10 cellular contexts compared by ENCODE assay signal in the genomic region with DNA sequence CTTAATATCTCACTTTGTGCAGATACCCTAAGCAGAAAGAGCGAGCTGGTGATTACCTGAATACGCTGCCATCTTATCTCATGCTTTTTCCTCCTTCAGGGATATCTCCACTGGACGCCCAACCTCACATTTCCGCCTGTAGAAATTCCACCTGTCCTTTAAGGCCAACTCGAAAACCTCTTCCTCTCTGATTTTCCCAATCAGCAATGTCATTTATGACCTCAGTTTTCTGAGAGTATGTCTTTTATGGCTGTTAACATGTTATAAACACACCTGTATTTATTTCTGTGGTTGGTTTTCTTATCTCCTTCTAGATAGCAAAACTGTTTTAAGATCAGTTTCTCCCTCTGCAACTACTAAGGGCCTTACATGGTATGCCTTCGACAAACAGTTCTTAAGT. TPM values are rescaled to one million over a fixed set of nuclear protein-coding genes. Genes with fewer than 3 reads are reported as not detected.
DNase-seq lines count a peak whose midpoint lies in the region; ATAC-seq, FAIRE-seq and TF ChIP-seq lines count a peak whose summit lies in the region.
"Had no signal": no experiment of that assay in that cellular context is flagged by ENCODE, and none has a peak within 500 bp of the region (broad histone marks: within the 10 kb centered on the region; RNA-seq: fewer than 3 reads in every experiment).

No MANE protein-coding gene starts in this region.

- H3K36me3 Mint-ChIP-seq in CD4-positive, CD25-positive, alpha-beta regulatory T cell, result peaks cover 15% of the 10 kb centered on the region
- H3K36me3 Mint-ChIP-seq in nephron progenitor cell (ENCODE audit: low read depth), result peaks cover 9% of the 10 kb centered on the region

- peak overlapping the region; percentile 68 for H3K4me3 ChIP-seq in CD4-positive, CD25-positive, alpha-beta regulatory T cell (ENCODE audit: low read depth, low read length)
- peak overlapping the region; percentile 90 for H3K4me3 ChIP-seq in Loucy (ENCODE audit: low read length, poor library complexity, severe bottlenecking)

- peaks cover 76% of the 10 kb centered on the region for H3K4me1 ChIP-seq in CD4-positive, CD25-positive, alpha-beta regulatory T cell (ENCODE audit: control insufficient read depth, insufficient read depth, low read length, poor library complexity, severe bottlenecking)
- peaks cover 79% of the 10 kb centered on the region for H3K4me1 ChIP-seq in Loucy (ENCODE audit: insufficient read depth, low read length, poor library complexity, severe bottlenecking)

- H3K9me2 ChIP-seq in Loucy (replicated peaks; ENCODE audit: low read depth, low read length), result no peaks in the 10 kb centered on the region

- no peak for DNase-seq in CD4-positive, CD25-positive, alpha-beta regulatory T cell
- DNase-seq in caudate nucleus (lab: John Stamatoyannopoulos, UW), result no peak
- DNase-seq in nephron progenitor cell, result no peak
- DNase-seq in NCI-H2081 treated with DMSO at 0.1 percent for 48 hours (lab: John Stamatoyannopoulos, UW), result no peak
- no peak for DNase-seq in GM19238 (ENCODE audit: insufficient read length, low spot score)
- no peak for DNase-seq in H54 (ENCODE audit: insufficient read length, low spot score)
- no peak for DNase-seq in SKM-1 (lab: John Stamatoyannopoulos, UW; ENCODE audit: unreplicated experiment)
- DNase-seq: NCI-H1930 had no signal

- TF ChIP-seq CTCF in Loucy (conservative IDR thresholded peaks at IDR 0.05; ENCODE audit: low read length) (no peak), nephron progenitor cell (IDR thresholded peaks at IDR 0.05) (no peak)

- H3K9me3 ChIP-seq in CD4-positive, CD25-positive, alpha-beta regulatory T cell (ENCODE audit: control insufficient read depth in 2 of 2, low read length in 2 of 2), result no peaks in the 10 kb centered on the region
- no peaks in the 10 kb centered on the region for H3K9me3 ChIP-seq in Loucy (ENCODE audit: insufficient read depth, low read depth, low read length)

- no peaks in the 10 kb centered on the region for H3K27me3 ChIP-seq in CD4-positive, CD25-positive, alpha-beta regulatory T cell (ENCODE audit: control insufficient read depth, insufficient read depth, low read length)
- no peaks in the 10 kb centered on the region for H3K27me3 ChIP-seq in Loucy (ENCODE audit: insufficient read depth, low read length, poor library complexity, severe bottlenecking)

- TF ChIP-seq POLR2A in H54 (IDR thresholded peaks at IDR 0.05; ENCODE audit: low read depth, low read length), result no peak

- peak overlapping the region; percentile 81 for H3K27ac ChIP-seq in CD4-positive, CD25-positive, alpha-beta regulatory T cell (ENCODE audit: insufficient read depth, low read length, poor library complexity, severe bottlenecking)
- peak overlapping the region; percentile 95 for H3K27ac ChIP-seq in caudate nucleus (ENCODE audit: low read depth, low read length)

- peak overlapping the region; percentile 98 for H3K9ac ChIP-seq in Loucy (ENCODE audit: low read depth, low read length, poor library complexity, severe bottlenecking)

- H4K20me1 ChIP-seq in Loucy (ENCODE audit: insufficient read depth, low read length, poor library complexity, severe bottlenecking), result peaks cover 20% of the 10 kb centered on the region

- peaks cover 13% of the 10 kb centered on the region for H3F3A ChIP-seq in Loucy (ENCODE audit: low read depth)

- peak overlapping the region; percentile 67 for H3K4me2 ChIP-seq in Loucy (ENCODE audit: low read depth, low read length, poor library complexity, severe bottlenecking)

- H3K36me3 ChIP-seq in CD4-positive, CD25-positive, alpha-beta regulatory T cell (ENCODE audit: control insufficient read depth, insufficient read depth, low read length), result peaks cover 6% of the 10 kb centered on the region
- no peaks in the 10 kb centered on the region for H3K36me3 ChIP-seq in Loucy (ENCODE audit: insufficient read depth, low read length)

- no peak overlapping the region for H2AFZ ChIP-seq in Loucy (ENCODE audit: low read length)

- FAIRE-seq in H54 (lab: Jason Lieb, UNC), result no peak

- peak overlapping the region; percentile 66 to 95 (median 94) for H3K4me3 Mint-ChIP-seq in CD4-positive, CD25-positive, alpha-beta regulatory T cell
- H3K4me3 Mint-ChIP-seq in nephron progenitor cell, result peak overlapping the region; percentile 68

- H3K27ac Mint-ChIP-seq in CD4-positive, CD25-positive, alpha-beta regulatory T cell, result peak overlapping the region in 2 of 3 donors; percentile 91 to 92
- H3K27ac Mint-ChIP-seq in nephron progenitor cell, result no peak overlapping the region

- no peak for ATAC-seq in CD4-positive, CD25-positive, alpha-beta regulatory T cell (ENCODE audit: low read depth in 2 of 2)

- H3K9me3 Mint-ChIP-seq in CD4-positive, CD25-positive, alpha-beta regulatory T cell, result peaks cover 0 to 1% (median 0%) of the 10 kb centered on the region in 7 donors
- H3K9me3 Mint-ChIP-seq in nephron progenitor cell, result no peaks in the 10 kb centered on the region

- peaks cover 50% of the 10 kb centered on the region for H3K79me2 ChIP-seq in Loucy (ENCODE audit: insufficient read depth, low read length)

- peaks cover 25 to 85% (median 64%) of the 10 kb centered on the region in 4 donors for H3K4me1 Mint-ChIP-seq in CD4-positive, CD25-positive, alpha-beta regulatory T cell
- peaks cover 30% of the 10 kb centered on the region for H3K4me1 Mint-ChIP-seq in nephron progenitor cell

- H3K27me3 Mint-ChIP-seq in CD4-positive, CD25-positive, alpha-beta regulatory T cell, result no peaks in the 10 kb centered on the region
- peaks cover 48% of the 10 kb centered on the region for H3K27me3 Mint-ChIP-seq in nephron progenitor cell (ENCODE audit: low read depth, poor library complexity)

RNA-seq across cellular contexts. Expression of gene CD34, which starts 41.1 kb away (rescaled TPM):
- 1.9 TPM for total RNA-seq in CD4-positive, CD25-positive, alpha-beta regulatory T cell
- polyA plus RNA-seq in CD4-positive, CD25-positive, alpha-beta regulatory T cell, result under 1 TPM in 1 of 4 donors, not detected in 3; 0.02 TPM
- total RNA-seq: SK-MEL-5 had no signal
